ENCODE assay signal across 12 cellular contexts in the genomic region with DNA sequence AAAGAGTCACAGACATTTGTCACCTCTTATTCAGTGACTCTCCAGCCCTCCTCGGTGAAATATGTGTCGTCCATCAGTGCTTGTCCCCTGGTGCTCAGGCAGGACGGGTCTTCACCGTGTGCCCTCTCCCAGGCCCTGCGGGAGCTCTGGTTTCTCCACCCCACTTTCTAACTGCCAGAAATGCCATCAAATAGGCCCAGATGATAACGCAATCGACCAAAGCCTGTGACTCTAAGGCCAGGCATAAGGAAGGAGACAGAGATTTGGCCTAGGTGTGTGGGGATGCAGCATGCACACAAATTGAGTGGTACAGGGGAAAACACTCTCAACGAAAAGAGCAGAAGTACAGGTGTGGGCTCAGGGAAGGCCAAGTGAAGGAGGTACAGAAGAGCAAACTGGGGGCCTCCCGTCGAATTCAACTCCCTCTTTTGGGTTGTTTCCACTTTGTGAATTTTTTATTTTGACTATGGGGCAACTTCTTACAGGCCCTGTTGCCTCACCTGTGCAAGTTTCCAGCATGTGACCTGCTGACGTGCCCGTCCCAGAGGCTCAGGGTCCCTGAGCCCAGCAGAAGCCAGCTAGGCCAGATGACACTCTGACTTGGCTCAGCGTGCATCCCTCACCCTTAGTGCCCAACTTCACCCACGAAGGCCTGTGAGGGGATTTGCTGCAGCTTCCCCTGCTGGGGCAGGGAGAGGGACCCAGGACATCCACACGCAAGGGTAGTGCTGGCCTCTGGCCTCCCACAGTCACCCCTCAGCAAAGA. TPM values are rescaled to one million over a fixed set of nuclear protein-coding genes. Genes with fewer than 3 reads are reported as not detected.
A peak's percentile ranks its signal among the peaks of the same experiment; 100 is the strongest.
DNase-seq lines count a peak whose midpoint lies in the region; ATAC-seq and TF ChIP-seq lines count a peak whose summit lies in the region.
"Had no signal": no experiment of that assay in that cellular context is flagged by ENCODE, and none has a peak within 500 bp of the region (broad histone marks: within the 10 kb centered on the region; RNA-seq: fewer than 3 reads in every experiment).

No MANE protein-coding gene starts in this region.

- POLR2A ChIA-PET in activated CD8-positive, alpha-beta T cell treated with anti-CD3 and anti-CD28 coated beads, Interleukin-2, amount 10 ng/mL, durations not matched to agents 7 days and 5 days (lab: Charles Lee) = interaction anchor here (1.0 to 2.4 kb wide), 3 partner anchors 7 to 36 kb away, joined by 3 to 6 read pairs (median 3); no protein-coding TSS in a partner anchor

- intact Hi-C loops in stomach (cut with DNase I; ENCODE audit: low total_unique reads) = no loop called here

- DNase-seq in NOMO-1 treated with DMSO at 0.1 percent for 48 hours (lab: John Stamatoyannopoulos, UW; ENCODE audit: unreplicated experiment) (peak; percentile 10), NOMO-1 (lab: John Stamatoyannopoulos, UW; ENCODE audit: unreplicated experiment in 2 of 2) (no peak), neural crest cell (ENCODE audit: low read depth, low spot score) (no peak), NCI-H2107 (lab: John Stamatoyannopoulos, UW) (no peak), stomach (no peak)
- no peak for DNase-seq in activated CD8-positive, alpha-beta T cell treated with anti-CD3 and anti-CD28 coated beads, Interleukin-2, amount 10 ng/mL, durations not matched to agents 7 days and 5 days
- DNase-seq: dermis blood vessel endothelial cell, DMS79 treated with DMSO at 0.1 percent for 48 hours, Kasumi-1 had no signal

- peaks cover 87% of the 10 kb centered on the region for H3K79me2 ChIP-seq in KMS-11 (ENCODE audit: insufficient read depth, low read depth)

- H3K9me3 ChIP-seq in stomach = no peaks in the 10 kb centered on the region

- H3K4me3 Mint-ChIP-seq in activated CD8-positive, alpha-beta T cell treated with anti-CD3 and anti-CD28 coated beads, Interleukin-2, amount 10 ng/mL, durations not matched to agents 7 days and 5 days = peak overlapping the region; percentile 91
- H3K4me3 Mint-ChIP-seq in neural crest cell = no peak overlapping the region
- H3K4me3 Mint-ChIP-seq: type B pancreatic cell had no signal

- no peaks in the 10 kb centered on the region for H3K27me3 Mint-ChIP-seq in activated CD8-positive, alpha-beta T cell treated with anti-CD3 and anti-CD28 coated beads, Interleukin-2, amount 10 ng/mL, durations not matched to agents 7 days and 5 days (ENCODE audit: low read depth)
- no peaks in the 10 kb centered on the region for H3K27me3 Mint-ChIP-seq in neural crest cell (ENCODE audit: low read depth)

- H3K4me1 ChIP-seq in KMS-11 (ENCODE audit: low read depth, poor library complexity, severe bottlenecking) (peaks cover 56% of the 10 kb centered on the region), stomach (peaks cover 6 to 64% (median 17%) of the 10 kb centered on the region in 4 donors)

- no peaks in the 10 kb centered on the region for H3K9me3 Mint-ChIP-seq in activated CD8-positive, alpha-beta T cell treated with anti-CD3 and anti-CD28 coated beads, Interleukin-2, amount 10 ng/mL, durations not matched to agents 7 days and 5 days (ENCODE audit: insufficient read depth)
- no peaks in the 10 kb centered on the region for H3K9me3 Mint-ChIP-seq in neural crest cell
- H3K9me3 Mint-ChIP-seq: type B pancreatic cell had no signal

- ATAC-seq in activated CD8-positive, alpha-beta T cell treated with anti-CD3 and anti-CD28 coated beads, Interleukin-2, amount 10 ng/mL, durations not matched to agents 7 days and 5 days = no peak
- no peak for ATAC-seq in HG02970 (IDR thresholded peaks at IDR 0.05; ENCODE audit: low FRiP score, unreplicated experiment)

- H3K36me3 Mint-ChIP-seq in activated CD8-positive, alpha-beta T cell treated with anti-CD3 and anti-CD28 coated beads, Interleukin-2, amount 10 ng/mL, durations not matched to agents 7 days and 5 days (ENCODE audit: low read depth) = peaks cover 48% of the 10 kb centered on the region
- no peaks in the 10 kb centered on the region for H3K36me3 Mint-ChIP-seq in neural crest cell (ENCODE audit: low read depth)
- H3K36me3 Mint-ChIP-seq: type B pancreatic cell had no signal

- no peak for TF ChIP-seq CTCF in KMS-11 (conservative IDR thresholded peaks at IDR 0.05; ENCODE audit: low read depth, low read length)
- no peak for TF ChIP-seq CTCF in neural crest cell (conservative IDR thresholded peaks at IDR 0.05)
- TF ChIP-seq CTCF in stomach (IDR thresholded peaks at IDR 0.05) = no peak

- TF ChIP-seq EP300 in stomach (IDR thresholded peaks at IDR 0.05) = no peak

- H3K27me3 ChIP-seq in KMS-11 (ENCODE audit: insufficient read depth, low read depth) = no peaks in the 10 kb centered on the region
- H3K27me3 ChIP-seq in stomach = peaks cover 0 to 8% (median 6%) of the 10 kb centered on the region in 3 donors

- WGBS in stomach, 5 donors = 72 to 93% (median 88%) methylated on average over 15 of the region's 15 CpGs

- peaks cover 67% of the 10 kb centered on the region for H3K4me1 Mint-ChIP-seq in activated CD8-positive, alpha-beta T cell treated with anti-CD3 and anti-CD28 coated beads, Interleukin-2, amount 10 ng/mL, durations not matched to agents 7 days and 5 days (ENCODE audit: low read depth)
- H3K4me1 Mint-ChIP-seq in neural crest cell = peaks cover 21% of the 10 kb centered on the region

- peaks cover 32% of the 10 kb centered on the region for H4K20me1 ChIP-seq in KMS-11 (ENCODE audit: insufficient read depth)

- H3K4me3 ChIP-seq in KMS-11 (IDR thresholded peaks at IDR 0.05; ENCODE audit: insufficient read depth, low read depth, low read length) (no peak overlapping the region), stomach (no peak overlapping the region)

- H3K4me2 ChIP-seq in KMS-11 = peak overlapping the region; percentile 45; the same call in 1 of the 2 replicates

- no peak overlapping the region for H3K27ac ChIP-seq in KMS-11
- H3K27ac ChIP-seq in stomach = peak overlapping the region in 2 of 5 donors; percentile 78 to 80

- H3K9ac ChIP-seq in KMS-11 = no peak overlapping the region

- CTCF ChIA-PET in activated CD8-positive, alpha-beta T cell treated with anti-CD3 and anti-CD28 coated beads, Interleukin-2, amount 10 ng/mL, durations not matched to agents 7 days and 5 days (lab: Charles Lee) = interaction anchor here (0.8 to 11.0 kb wide), 10 partner anchors 10 to 69 kb away, joined by 3 to 169 read pairs (median 7); no protein-coding TSS in a partner anchor

- no peaks in the 10 kb centered on the region for H3K36me3 ChIP-seq in KMS-11 (ENCODE audit: insufficient read depth)
- H3K36me3 ChIP-seq in stomach = no peaks in the 10 kb centered on the region

- TF ChIP-seq POLR2A in stomach (IDR thresholded peaks at IDR 0.05) = no peak

- H3K27ac Mint-ChIP-seq in activated CD8-positive, alpha-beta T cell treated with anti-CD3 and anti-CD28 coated beads, Interleukin-2, amount 10 ng/mL, durations not matched to agents 7 days and 5 days = peak overlapping the region; percentile 92
- peak overlapping the region; percentile 88 for H3K27ac Mint-ChIP-seq in neural crest cell (ENCODE audit: unreplicated experiment)
- H3K27ac Mint-ChIP-seq: type B pancreatic cell had no signal

- H2AFZ ChIP-seq in KMS-11 (ENCODE audit: low read depth) = no peak overlapping the region

RNA-seq across cellular contexts. Expression of a gene that starts 4.7 kb away (rescaled TPM):
- total RNA-seq in activated CD8-positive, alpha-beta T cell treated with anti-CD3 and anti-CD28 coated beads, Interleukin-2, amount 10 ng/mL, durations not matched to agents 7 days and 5 days = 100 to 1,000 TPM; 202 to 206 TPM
- total RNA-seq in neural crest cell (59.4 and 59.5 TPM in 2 replicates), stomach (10 to 100 TPM in 4 of 5 donors, 1 to 10 TPM in 1; 6.2 to 21.1 (median 16.9) TPM)
- polyA plus RNA-seq in stomach = 1 to 10 TPM in 2 of 3 donors, under 1 TPM in 1; 0.92 to 4.8 (median 3.1) TPM
